In genomic region chr7:91135703-91136102, GRCh38 we compare ENCODE assay signal across 21 cellular contexts.
"Had no signal": no experiment of that assay in that cellular context is flagged by ENCODE, and none has a peak within 500 bp of the region (broad histone marks: within the 10 kb centered on the region; RNA-seq: fewer than 3 reads in every experiment).

No MANE protein-coding gene starts in this region.

- H3K27ac Mint-ChIP-seq: activated CD8-positive, alpha-beta T cell treated with anti-CD3 and anti-CD28 coated beads for 36 hours; activated naive CD4-positive, alpha-beta T cell treated with anti-CD3 and anti-CD28 coated beads, Interleukin-2, amount 10 ng/mL, durations not matched to agents 7 days and 5 days; activated naive CD8-positive, alpha-beta T cell treated with anti-CD3 and anti-CD28 coated beads, Interleukin-2, amount 50 U/mL, for 24 hours; activated T-cell treated with anti-CD3 and anti-CD28 coated beads, Interleukin-2, amount 50 U/mL, for 24 hours; endodermal cell; naive thymus-derived CD8-positive, alpha-beta T cell had no signal

- H3K27ac ChIP-seq: ascending aorta, gastrocnemius medialis, heart left ventricle, parathyroid adenoma, stomach, upper lobe of left lung had no signal

- H3K4me3 Mint-ChIP-seq: activated CD8-positive, alpha-beta T cell treated with anti-CD3 and anti-CD28 coated beads for 36 hours; activated naive CD4-positive, alpha-beta T cell treated with anti-CD3 and anti-CD28 coated beads, Interleukin-2, amount 10 ng/mL, durations not matched to agents 7 days and 5 days; activated naive CD8-positive, alpha-beta T cell treated with anti-CD3 and anti-CD28 coated beads, Interleukin-2, amount 50 U/mL, for 24 hours; activated T-cell treated with anti-CD3 and anti-CD28 coated beads, Interleukin-2, amount 50 U/mL, for 24 hours; endodermal cell; naive thymus-derived CD8-positive, alpha-beta T cell had no signal

- H3K4me3 ChIP-seq: ascending aorta, gastrocnemius medialis, heart left ventricle, smooth muscle cell, stomach, upper lobe of left lung had no signal

- H3K27me3 ChIP-seq: ascending aorta, gastrocnemius medialis, heart left ventricle, stomach, upper lobe of left lung had no signal

- H3K36me3 ChIP-seq: ascending aorta, gastrocnemius medialis, heart left ventricle, stomach, upper lobe of left lung had no signal

- DNase-seq: activated CD4-positive, alpha-beta T cell treated with anti-CD3 and anti-CD28 coated beads for 48 hours; activated CD4-positive, CD25-positive, alpha-beta regulatory T cell; activated CD8-positive, alpha-beta T cell treated with anti-CD3 and anti-CD28 coated beads for 36 hours; activated naive CD4-positive, alpha-beta T cell treated with anti-CD3 and anti-CD28 coated beads, Interleukin-2, amount 10 ng/mL, durations not matched to agents 7 days and 5 days; activated naive CD8-positive, alpha-beta T cell treated with anti-CD3 and anti-CD28 coated beads, Interleukin-2, amount 50 U/mL, for 24 hours; activated T-cell treated with anti-CD3 and anti-CD28 coated beads, Interleukin-2, amount 50 U/mL, for 24 hours; caudate nucleus; gastrocnemius medialis; heart left ventricle; mesendoderm; naive thymus-derived CD8-positive, alpha-beta T cell; SK-N-SH; stimulated activated CD4-positive, alpha-beta T cell treated with anti-CD3 and anti-CD28 coated beads, Interleukin-4, amount 100 ng/mL, for 1 hour; stomach; upper lobe of left lung had no signal

- H3K27me3 Mint-ChIP-seq: activated CD8-positive, alpha-beta T cell treated with anti-CD3 and anti-CD28 coated beads for 36 hours; activated T-cell treated with anti-CD3 and anti-CD28 coated beads, Interleukin-2, amount 50 U/mL, for 24 hours had no signal

- H3K9me3 Mint-ChIP-seq: activated CD8-positive, alpha-beta T cell treated with anti-CD3 and anti-CD28 coated beads for 36 hours; activated naive CD4-positive, alpha-beta T cell treated with anti-CD3 and anti-CD28 coated beads, Interleukin-2, amount 10 ng/mL, durations not matched to agents 7 days and 5 days; activated T-cell treated with anti-CD3 and anti-CD28 coated beads, Interleukin-2, amount 50 U/mL, for 24 hours; endodermal cell had no signal

- H3K9me3 ChIP-seq: ascending aorta, gastrocnemius medialis, heart left ventricle, SK-N-SH, stomach, upper lobe of left lung had no signal

- H3K4me1 ChIP-seq: ascending aorta, gastrocnemius medialis, parathyroid adenoma, upper lobe of left lung had no signal

- FAIRE-seq: colon had no signal

- H3K36me3 Mint-ChIP-seq: activated naive CD4-positive, alpha-beta T cell treated with anti-CD3 and anti-CD28 coated beads, Interleukin-2, amount 10 ng/mL, durations not matched to agents 7 days and 5 days; naive thymus-derived CD8-positive, alpha-beta T cell had no signal

- H3K4me1 Mint-ChIP-seq: activated naive CD4-positive, alpha-beta T cell treated with anti-CD3 and anti-CD28 coated beads, Interleukin-2, amount 10 ng/mL, durations not matched to agents 7 days and 5 days had no signal

- ATAC-seq: activated CD8-positive, alpha-beta T cell treated with anti-CD3 and anti-CD28 coated beads for 36 hours; activated naive CD8-positive, alpha-beta T cell treated with anti-CD3 and anti-CD28 coated beads, Interleukin-2, amount 50 U/mL, for 24 hours; gastrocnemius medialis; heart left ventricle; naive thymus-derived CD8-positive, alpha-beta T cell; sciatic nerve had no signal
